19 cellular contexts compared by ENCODE assay signal in genomic region chr4:72186714-72187113, GRCh38.
DNase-seq lines count a peak whose midpoint lies in the region; ATAC-seq, FAIRE-seq and TF ChIP-seq lines count a peak whose summit lies in the region.
"Had no signal": no experiment of that assay in that cellular context is flagged by ENCODE, and none has a peak within 500 bp of the region (broad histone marks: within the 10 kb centered on the region; RNA-seq: fewer than 3 reads in every experiment).

No MANE protein-coding gene starts in this region.

- H3K9ac ChIP-seq in H1 (replicated peaks in 1 of 4; ENCODE audit: extremely low read depth in 1 of 4, low read depth in 3 of 4, low read length in 3 of 4), result no peak overlapping the region

- H3K4me1 ChIP-seq in H1 (replicated peaks in 1 of 4; ENCODE audit: control insufficient read depth in 3 of 4, insufficient read depth in 4 of 4, low read length in 3 of 4) (no peaks in the 10 kb centered on the region), Peyer's patch (no peaks in the 10 kb centered on the region)
- H3K4me1 ChIP-seq: spleen had no signal

- CTCF ChIA-PET in H1 (lab: Charles Lee; ENCODE audit: partially characterized antibody), result no interaction called here

- TF ChIP-seq POLR2A in H1 (IDR thresholded peaks at IDR 0.05; ENCODE audit: control extremely low read depth in 1 of 2, low read depth in 2 of 2, low read length in 2 of 2) (no peak), Peyer's patch (IDR thresholded peaks at IDR 0.05) (no peak)

- H2AK5ac ChIP-seq in H1 (ENCODE audit: low read depth, low read length), result no peak overlapping the region

- no peaks in the 10 kb centered on the region for H3K36me3 Mint-ChIP-seq in activated naive CD8-positive, alpha-beta T cell treated with anti-CD3 and anti-CD28 coated beads, Interleukin-2, amount 50 U/mL, for 24 hours (ENCODE audit: low read depth)
- H3K36me3 Mint-ChIP-seq in CD14-positive monocyte, result no peaks in the 10 kb centered on the region

- H2BK20ac ChIP-seq in H1 (ENCODE audit: low read length), result no peak overlapping the region

- H3K27me3 Mint-ChIP-seq in activated naive CD8-positive, alpha-beta T cell treated with anti-CD3 and anti-CD28 coated beads, Interleukin-2, amount 50 U/mL, for 24 hours, result no peaks in the 10 kb centered on the region
- H3K27me3 Mint-ChIP-seq in CD14-positive monocyte (ENCODE audit: low read depth in 3 of 3), result no peaks in the 10 kb centered on the region

- POLR2A ChIA-PET in H1 (lab: Charles Lee; ENCODE audit: partially characterized antibody), result no interaction called here

- FAIRE-seq in H1 (lab: Jason Lieb, UNC), result no peak
- FAIRE-seq: endometrium had no signal

- no peak overlapping the region for H2BK15ac ChIP-seq in H1 (ENCODE audit: low read length)

- no peak for TF ChIP-seq RAD21 in H1 (IDR thresholded peaks at IDR 0.05 in 1 of 2, conservative IDR thresholded peaks at IDR 0.05 in 1 of 2; ENCODE audit: low read depth in 2 of 2, low read length in 2 of 2)

- no peaks in the 10 kb centered on the region for H3K9me3 Mint-ChIP-seq in activated naive CD8-positive, alpha-beta T cell treated with anti-CD3 and anti-CD28 coated beads, Interleukin-2, amount 50 U/mL, for 24 hours
- H3K9me3 Mint-ChIP-seq in CD14-positive monocyte, result peaks cover 0 to 3% (median 0%) of the 10 kb centered on the region in 7 donors

- H2BK5ac ChIP-seq in H1 (ENCODE audit: low read depth, low read length), result no peak overlapping the region

- no peaks in the 10 kb centered on the region for H3K79me1 ChIP-seq in H1 (ENCODE audit: low read depth, low read length)

- H3K56ac ChIP-seq in H1 (replicated peaks; ENCODE audit: insufficient read length, low read depth, low read length), result no peak overlapping the region

- no peak overlapping the region for H3K23ac ChIP-seq in H1 (ENCODE audit: insufficient read length)

- no peaks in the 10 kb centered on the region for H3K23me2 ChIP-seq in H1 (ENCODE audit: low read depth, low read length)

- H2BK12ac ChIP-seq in H1 (ENCODE audit: low read depth, low read length), result no peak overlapping the region

- peak overlapping the region; percentile 84 for H2AFZ ChIP-seq in H1 (ENCODE audit: low read length)

- H4K5ac ChIP-seq in H1 (ENCODE audit: insufficient read length, low read depth, low read length), result no peak overlapping the region

- no peak overlapping the region for H3K14ac ChIP-seq in H1 (ENCODE audit: insufficient read length)

- intact Hi-C loops in CD14-positive monocyte (cut with micrococcal nuclease), result no loop called here

- no peak overlapping the region for H3K27ac ChIP-seq in H1 (ENCODE audit: low read depth, low read length)
- no peak overlapping the region for H3K27ac ChIP-seq in Peyer's patch
- H3K27ac ChIP-seq: spleen had no signal

- H3K4me3 ChIP-seq in H1 (ENCODE audit: extremely low read depth in 1 of 4, insufficient read depth in 2 of 4, low read depth in 3 of 4, low read length in 4 of 4) (no peak overlapping the region), Peyer's patch (no peak overlapping the region)
- H3K4me3 ChIP-seq: spleen had no signal

- TF ChIP-seq CTCF in H1 (IDR thresholded peaks at IDR 0.05; ENCODE audit: control extremely low read depth in 1 of 3, insufficient read depth in 1 of 3, low read depth in 1 of 3, low read length in 3 of 3) (no peak), Peyer's patch (IDR thresholded peaks at IDR 0.05) (no peak), CD14-positive monocyte (IDR thresholded peaks at IDR 0.05) (no peak)

- DNase-seq in H1 (ENCODE audit: low read depth in 1 of 2, low spot score in 2 of 2), result no peak
- DNase-seq in Peyer's patch, result no peak
- no peak for DNase-seq in activated naive CD8-positive, alpha-beta T cell treated with anti-CD3 and anti-CD28 coated beads, Interleukin-2, amount 50 U/mL, for 24 hours
- DNase-seq in CD14-positive monocyte (ENCODE audit: low spot score), result no peak
- DNase-seq: activated CD4-positive, alpha-beta T cell treated with anti-CD3 and anti-CD28 coated beads, Interleukin-2, amount 50 U/mL, for 4 hours; activated T-cell treated with anti-CD3 and anti-CD28 coated beads, Interleukin-2, amount 50 U/mL, for 72 hours; AML-193; amniotic stem cell; foreskin fibroblast; NCI-H187; NCI-H524 treated with DMSO at 0.1 percent for 48 hours; spleen; stimulated activated naive CD8-positive, alpha-beta T cell treated with anti-CD3 and anti-CD28 coated beads, Interleukin-15, Interleukin-2, amounts not matched to agents 100 U/mL and 50 U/mL, for 24 hours had no signal

- ATAC-seq in GM18867 (IDR thresholded peaks at IDR 0.05; ENCODE audit: unreplicated experiment) (peak; percentile 94), GM21619 (IDR thresholded peaks at IDR 0.05; ENCODE audit: unreplicated experiment) (peak; percentile 87), HG03095 (IDR thresholded peaks at IDR 0.05; ENCODE audit: unreplicated experiment) (peak; percentile 93)
- no peak for ATAC-seq in activated naive CD8-positive, alpha-beta T cell treated with anti-CD3 and anti-CD28 coated beads, Interleukin-2, amount 50 U/mL, for 24 hours
- ATAC-seq: activated T-cell treated with anti-CD3 and anti-CD28 coated beads, Interleukin-2, amount 50 U/mL, for 72 hours; left lobe of liver; SK-N-SH treated with all-trans-retinoic acid at 6 μM for 48 hours; stimulated activated naive CD8-positive, alpha-beta T cell treated with anti-CD3 and anti-CD28 coated beads, Interleukin-15, Interleukin-2, amounts not matched to agents 100 U/mL and 50 U/mL, for 24 hours had no signal

- no peaks in the 10 kb centered on the region for H3K9me3 ChIP-seq in H1 (ENCODE audit: insufficient read depth in 2 of 2, low read depth in 1 of 2, low read length in 1 of 2)
- no peaks in the 10 kb centered on the region for H3K9me3 ChIP-seq in Peyer's patch
- H3K9me3 ChIP-seq: spleen had no signal

- WGBS in H1 (ENCODE audit: extremely low coverage in 1 of 2, insufficient coverage in 1 of 2, insufficient read length in 1 of 2, insufficient replicate concordance in 2 of 2, low coverage in 1 of 2, low lambda C conversion rate in 2 of 2, missing lambda C conversion rate in 1 of 2), 2 experiments, result 88% methylated on average over 1 of the region's 1 CpG; no CpG with 5 or more reads in 1 of the 2 experiments

- H4K20me1 ChIP-seq in H1 (replicated peaks in 1 of 2; ENCODE audit: control insufficient read depth in 1 of 2, insufficient read depth in 2 of 2, low read length in 2 of 2), result no peaks in the 10 kb centered on the region

- H3K4me3 Mint-ChIP-seq in activated naive CD8-positive, alpha-beta T cell treated with anti-CD3 and anti-CD28 coated beads, Interleukin-2, amount 50 U/mL, for 24 hours, result no peak overlapping the region
- no peak overlapping the region for H3K4me3 Mint-ChIP-seq in CD14-positive monocyte
- H3K4me3 Mint-ChIP-seq: activated T-cell treated with anti-CD3 and anti-CD28 coated beads, Interleukin-2, amount 50 U/mL, for 72 hours had no signal

- no peak overlapping the region for H3K4ac ChIP-seq in H1 (replicated peaks; ENCODE audit: insufficient read length, low read depth, low read length)

- H4K91ac ChIP-seq in H1 (replicated peaks; ENCODE audit: insufficient read length, low read length), result no peak overlapping the region

- H3K79me2 ChIP-seq in H1 (ENCODE audit: control insufficient read depth in 1 of 2, insufficient read depth in 2 of 2, low read length in 2 of 2), result no peaks in the 10 kb centered on the region

- no peak overlapping the region for H3K18ac ChIP-seq in H1 (ENCODE audit: extremely low read depth, low read length)

- H2BK120ac ChIP-seq in H1 (replicated peaks; ENCODE audit: low read depth, low read length), result no peak overlapping the region

- H4K8ac ChIP-seq in H1 (ENCODE audit: extremely low read depth, insufficient read depth, low read length), result no peak overlapping the region

- TF ChIP-seq EP300 in H1 (IDR thresholded peaks at IDR 0.05; ENCODE audit: borderline replicate concordance in 1 of 2, low read depth in 2 of 2, low read length in 2 of 2), result no peak

- H3K27ac Mint-ChIP-seq in activated naive CD8-positive, alpha-beta T cell treated with anti-CD3 and anti-CD28 coated beads, Interleukin-2, amount 50 U/mL, for 24 hours, result no peak overlapping the region
- H3K27ac Mint-ChIP-seq in CD14-positive monocyte, result no peak overlapping the region
- H3K27ac Mint-ChIP-seq: activated T-cell treated with anti-CD3 and anti-CD28 coated beads, Interleukin-2, amount 50 U/mL, for 72 hours had no signal

- H3K36me3 ChIP-seq in H1 (ENCODE audit: control insufficient read depth in 2 of 4, insufficient read depth in 4 of 4, low read length in 3 of 4), result no peaks in the 10 kb centered on the region
- H3K36me3 ChIP-seq in Peyer's patch, result no peaks in the 10 kb centered on the region
- H3K36me3 ChIP-seq: spleen had no signal

- H3K4me1 Mint-ChIP-seq in activated naive CD8-positive, alpha-beta T cell treated with anti-CD3 and anti-CD28 coated beads, Interleukin-2, amount 50 U/mL, for 24 hours, result no peaks in the 10 kb centered on the region
- no peaks in the 10 kb centered on the region for H3K4me1 Mint-ChIP-seq in CD14-positive monocyte

- H3K27me3 ChIP-seq in H1 (replicated peaks in 1 of 4; ENCODE audit: control insufficient read depth in 3 of 4, extremely low read depth in 1 of 4, insufficient read depth in 3 of 4, low read length in 3 of 4) (no peaks in the 10 kb centered on the region), Peyer's patch (no peaks in the 10 kb centered on the region)
- H3K27me3 ChIP-seq: spleen had no signal

- no peak overlapping the region for H3K4me2 ChIP-seq in H1 (ENCODE audit: insufficient read depth in 1 of 2, low read depth in 2 of 2, low read length in 2 of 2)

TF ChIP-seq in H1, 55 proteins besides CTCF, POLR2A, EP300 and RAD21:
- TF ChIP-seq HDAC2 (IDR thresholded peaks at IDR 0.05; ENCODE audit: borderline replicate concordance in 1 of 2, low read depth in 2 of 2, low read length in 2 of 2), result no peak
- no peak for TF ChIP-seq RNF2 (IDR thresholded peaks at IDR 0.05; ENCODE audit: borderline replicate concordance, low read depth, low read length, missing control alignments, poor library complexity, severe bottlenecking)
- TF ChIP-seq SAP30 (IDR thresholded peaks at IDR 0.05; ENCODE audit: insufficient read depth, insufficient replicate concordance, low read length), result no peak
- TF ChIP-seq NANOG (IDR thresholded peaks at IDR 0.05; ENCODE audit: insufficient read depth, low read depth, low read length, poor library complexity, severe bottlenecking), result no peak
- no peak for TF ChIP-seq CREB1 (IDR thresholded peaks at IDR 0.05)
- no peak for TF ChIP-seq CBX5 (IDR thresholded peaks at IDR 0.05; ENCODE audit: low read depth, low read length)
- TF ChIP-seq EZH2 (IDR thresholded peaks at IDR 0.05; ENCODE audit: low read depth, low read length, severe bottlenecking), result no peak
